In genomic region chr7:38781991-38782390, GRCh38 we compare ENCODE assay signal across 1 cellular context.
TF ChIP-seq lines count a peak whose summit lies in the region.

No MANE protein-coding gene starts in this region.

TF ChIP-seq in WTC11, 78 proteins besides CTCF, POLR2A, EP300 and RAD21 (continued from another document):
- TF ChIP-seq ZNF671 (CRISPR knock-in tag; IDR thresholded peaks at IDR 0.05) (no peak), NR3C1 (CRISPR knock-in tag; conservative IDR thresholded peaks at IDR 0.05; ENCODE audit: low read depth) (no peak), ELF4 (CRISPR knock-in tag; IDR thresholded peaks at IDR 0.05; ENCODE audit: low read depth) (no peak), TEAD4 (CRISPR knock-in tag; IDR thresholded peaks at IDR 0.05) (no peak), ZNF423 (CRISPR knock-in tag; IDR thresholded peaks at IDR 0.05) (no peak), ZNF416 (CRISPR knock-in tag; IDR thresholded peaks at IDR 0.05) (no peak), ZBTB43 (CRISPR knock-in tag; IDR thresholded peaks at IDR 0.05) (no peak)
